In the genomic region with DNA sequence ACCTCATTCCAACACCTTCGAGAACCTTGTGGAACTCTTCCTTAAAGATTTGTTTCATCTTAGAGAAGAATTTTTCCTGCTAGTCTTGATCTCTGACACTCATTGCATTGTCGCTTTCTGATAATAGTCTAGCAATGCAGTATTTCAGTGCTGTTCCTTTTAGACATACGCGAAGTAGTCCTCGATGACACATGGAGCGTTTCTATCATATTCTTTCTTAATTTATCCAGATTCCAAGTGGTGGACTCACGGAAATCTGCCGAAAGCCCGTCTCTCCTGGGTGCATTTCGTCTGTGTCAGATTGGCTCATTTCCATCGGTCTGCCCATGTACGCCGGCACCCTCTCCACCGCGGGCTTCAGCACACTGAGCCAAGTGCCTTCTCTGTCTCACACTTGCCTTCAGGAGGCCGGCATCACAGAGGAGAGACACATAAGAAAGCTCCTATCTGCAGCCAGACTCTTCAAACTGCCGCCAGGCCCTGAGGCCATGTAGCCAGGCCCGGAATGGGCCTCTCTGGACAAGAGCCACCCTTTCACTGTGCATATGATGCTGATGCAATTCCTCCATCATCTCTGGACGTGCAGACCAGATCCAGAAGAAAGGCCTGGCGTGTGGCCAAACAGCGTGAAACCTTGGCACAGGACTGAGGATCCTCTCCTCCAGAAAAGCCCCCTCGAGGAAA, we compare ENCODE assay signal across 13 cellular contexts.
DNase-seq lines count a peak whose midpoint lies in the region; ATAC-seq, FAIRE-seq and TF ChIP-seq lines count a peak whose summit lies in the region.
"Had no signal": no experiment of that assay in that cellular context is flagged by ENCODE, and none has a peak within 500 bp of the region (broad histone marks: within the 10 kb centered on the region; RNA-seq: fewer than 3 reads in every experiment).

No MANE protein-coding gene starts in this region.

- ATAC-seq in Right ventricle myocardium superior (ENCODE audit: poor library complexity) (peak; percentile 62), HG03571 (IDR thresholded peaks at IDR 0.05; ENCODE audit: unreplicated experiment) (no peak)

- no peak for TF ChIP-seq POLR2A in testis (IDR thresholded peaks at IDR 0.05)

- H3K27me3 ChIP-seq in testis = no peaks in the 10 kb centered on the region
- H3K27me3 ChIP-seq: tibial artery had no signal

- H3K4me1 ChIP-seq in testis = no peaks in the 10 kb centered on the region
- H3K4me1 ChIP-seq: prostate gland had no signal

- TF ChIP-seq CTCF in testis (IDR thresholded peaks at IDR 0.05) = no peak

- DNase-seq in GM04504 (ENCODE audit: low read depth) (peak; percentile 34), caudate nucleus (lab: John Stamatoyannopoulos, UW) (peak in 30 of 61 donors; percentile 22 to 75 (median 38)), Right ventricle myocardium superior (peak; percentile 71), testis (peak; percentile 27), COLO668 (lab: John Stamatoyannopoulos, UW; ENCODE audit: unreplicated experiment) (no peak), RCC 7860 (ENCODE audit: low spot score) (no peak)
- DNase-seq: activated effector memory CD4-positive, alpha-beta T cell treated with anti-CD3 and anti-CD28 coated beads, Interleukin-2, amount 50 U/mL, for 16 hours; CD4-positive, alpha-beta T cell; NCI-H1092 treated with DMSO at 0.1 percent for 48 hours; NCI-H2227 treated with DMSO at 0.1 percent for 48 hours; tibial artery had no signal

- 76 to 79% methylated on average over 21 to 22 of the region's 22 CpGs for WGBS in testis, 2 donors

- H3K27ac ChIP-seq in caudate nucleus (ENCODE audit: low read depth, low read length) (peak overlapping the region; percentile 84), testis (peak overlapping the region in 1 of 2 donors; percentile 9)
- H3K27ac ChIP-seq: prostate gland, tibial artery had no signal

- no peaks in the 10 kb centered on the region for H3K9me3 ChIP-seq in testis
- H3K9me3 ChIP-seq: prostate gland, tibial artery had no signal

- no peak overlapping the region for H3K4me3 ChIP-seq in testis
- H3K4me3 ChIP-seq: prostate gland, tibial artery had no signal

- FAIRE-seq in RCC 7860 (lab: Jason Lieb, UNC) = no peak

- intact Hi-C loops in Right ventricle myocardium superior (cut with DNase I) (no loop called here), testis (cut with DNase I; ENCODE audit: low total_unique reads) (no loop called here)

- H3K36me3 ChIP-seq in testis (ENCODE audit: low read depth, missing control alignments) = no peaks in the 10 kb centered on the region
- H3K36me3 ChIP-seq: prostate gland had no signal

Comparison
In these comparisons a context has a peak if more than half of its experiments do, and no peak if none do; other contexts are left out.
1. DNase-seq: peak in GM04504 (single experiment), Right ventricle myocardium superior (single experiment) and testis (single experiment); none in COLO668 (single experiment) and RCC 7860 (single experiment).